ENCODE assay signal across 27 cellular contexts in the genomic region with DNA sequence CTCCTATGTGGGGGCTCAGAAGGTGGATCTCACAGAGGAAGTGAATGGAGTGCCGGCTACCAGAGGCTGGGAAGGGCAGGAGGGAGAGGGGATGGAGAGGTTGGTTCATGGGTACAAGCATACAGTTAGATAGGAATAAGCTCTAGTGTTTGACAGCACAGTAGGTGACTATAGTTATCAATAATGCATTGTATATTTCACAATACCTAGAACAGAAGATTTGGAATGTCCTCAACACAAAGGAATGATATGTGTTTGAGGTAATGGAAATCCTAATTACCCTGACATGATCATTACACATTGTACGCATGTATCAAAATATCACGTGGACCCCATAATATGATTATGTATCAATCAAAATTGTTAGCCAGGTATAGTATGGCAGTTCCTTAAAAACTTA.
"Had no signal": no experiment of that assay in that cellular context is flagged by ENCODE, and none has a peak within 500 bp of the region (broad histone marks: within the 10 kb centered on the region; RNA-seq: fewer than 3 reads in every experiment).

No MANE protein-coding gene starts in this region.

- H3K4me3 Mint-ChIP-seq: naive thymus-derived CD8-positive, alpha-beta T cell; natural killer cell treated with Interleukin-12 subunit alpha and Interleukin-12 subunit beta and Interleukin-15 and Interleukin-18, amount 100 ng/mL, for 72 hours; nephron progenitor cell; neural crest cell; stimulated activated effector memory CD8-positive, alpha-beta T cell treated with anti-CD3 and anti-CD28 coated beads, Interleukin-12 subunit alpha, Interleukin-12 subunit beta, amount 100 ng/mL, for 72 hours; stimulated activated naive B cell treated with anti-CD40 and anti-IgM and Interleukin-4, amounts not matched to agents 10 μg/mL and 1 μg/mL and 100 μg/mL, for 72 hours; stimulated activated naive CD8-positive, alpha-beta T cell treated with anti-CD3 and anti-CD28 coated beads, Interleukin-15, Interleukin-2, amounts not matched to agents 100 ng/mL and 50 ng/mL, for 24 hours; type B pancreatic cell had no signal

- H3K4me1 ChIP-seq: pancreas, psoas muscle, sigmoid colon, upper lobe of right lung, uterus had no signal

- H3K36me3 ChIP-seq: neutrophil, pancreas, right lobe of liver, sigmoid colon, stomach, thoracic aorta, thyroid gland, transverse colon, upper lobe of right lung, uterus had no signal

- H3K36me3 Mint-ChIP-seq: naive thymus-derived CD8-positive, alpha-beta T cell; natural killer cell treated with Interleukin-12 subunit alpha and Interleukin-12 subunit beta and Interleukin-15 and Interleukin-18, amount 100 ng/mL, for 72 hours; stimulated activated effector memory CD8-positive, alpha-beta T cell treated with anti-CD3 and anti-CD28 coated beads, Interleukin-12 subunit alpha, Interleukin-12 subunit beta, amount 100 ng/mL, for 72 hours; stimulated activated naive B cell treated with anti-CD40 and anti-IgM and Interleukin-4, amounts not matched to agents 10 μg/mL and 1 μg/mL and 100 μg/mL, for 72 hours; type B pancreatic cell had no signal

- H3K9me3 ChIP-seq: neutrophil, pancreas, psoas muscle, right lobe of liver, sigmoid colon, stomach, thoracic aorta, thyroid gland, transverse colon, upper lobe of right lung, uterus had no signal

- H3K9me3 Mint-ChIP-seq: naive thymus-derived CD8-positive, alpha-beta T cell; natural killer cell treated with Interleukin-12 subunit alpha and Interleukin-12 subunit beta and Interleukin-15 and Interleukin-18, amount 100 ng/mL, for 72 hours; stimulated activated effector memory CD8-positive, alpha-beta T cell treated with anti-CD3 and anti-CD28 coated beads, Interleukin-12 subunit alpha, Interleukin-12 subunit beta, amount 100 ng/mL, for 72 hours; stimulated activated naive B cell treated with anti-CD40 and anti-IgM and Interleukin-4, amounts not matched to agents 10 μg/mL and 1 μg/mL and 100 μg/mL, for 72 hours; stimulated activated naive CD8-positive, alpha-beta T cell treated with anti-CD3 and anti-CD28 coated beads, Interleukin-15, Interleukin-2, amounts not matched to agents 100 ng/mL and 50 ng/mL, for 24 hours had no signal

- H3K27me3 Mint-ChIP-seq: stimulated activated naive CD8-positive, alpha-beta T cell treated with anti-CD3 and anti-CD28 coated beads, Interleukin-15, Interleukin-2, amounts not matched to agents 100 ng/mL and 50 ng/mL, for 24 hours had no signal

- H3K4me3 ChIP-seq: pancreas, psoas muscle, right lobe of liver, sigmoid colon, stomach, thoracic aorta, thyroid gland, transverse colon, upper lobe of right lung, uterus had no signal

- H3K27me3 ChIP-seq: neutrophil, pancreas, right lobe of liver, sigmoid colon, stomach, thyroid gland, transverse colon, upper lobe of right lung, uterus had no signal

- DNase-seq: naive thymus-derived CD8-positive, alpha-beta T cell; nephron progenitor cell; nucleus accumbens; pancreas; psoas muscle; sigmoid colon; small intestine; stimulated activated CD4-positive, alpha-beta T cell treated with anti-CD3 and anti-CD28 coated beads, Interleukin-15, amount 100 ng/mL, for 24 hours; stimulated activated CD4-positive, alpha-beta T cell treated with anti-CD3 and anti-CD28 coated beads, Interleukin-2, amount 100 ng/mL, for 24 hours; stimulated activated CD4-positive, alpha-beta T cell treated with anti-CD3 and anti-CD28 coated beads, Interleukin-2, amount 100 ng/mL, for 48 hours; stimulated activated CD4-positive, alpha-beta T cell treated with anti-CD3 and anti-CD28 coated beads, Interleukin-4, amount 100 ng/mL, for 24 hours; stimulated activated naive B cell treated with anti-CD40 and anti-IgM and Interleukin-4, amounts not matched to agents 10 μg/mL and 1 μg/mL and 100 μg/mL, for 72 hours; stimulated activated naive CD4-positive, alpha-beta T cell treated with Interleukin-2 at 50 U/mL for 16 hours; stomach; thyroid gland; transverse colon; upper lobe of right lung; uterus had no signal

- ATAC-seq: naive thymus-derived CD8-positive, alpha-beta T cell; natural killer cell treated with Interleukin-12 subunit alpha and Interleukin-12 subunit beta and Interleukin-15 and Interleukin-18, amount 100 ng/mL, for 72 hours; pancreas; psoas muscle; right cardiac atrium; stimulated activated effector memory CD8-positive, alpha-beta T cell treated with anti-CD3 and anti-CD28 coated beads, Interleukin-12 subunit alpha, Interleukin-12 subunit beta, amount 100 ng/mL, for 72 hours; stimulated activated naive B cell treated with anti-CD40 and anti-IgM and Interleukin-4, amounts not matched to agents 10 μg/mL and 1 μg/mL and 100 μg/mL, for 72 hours; upper lobe of right lung had no signal

- H3K27ac ChIP-seq: neutrophil, pancreas, psoas muscle, sigmoid colon, stomach, thoracic aorta, transverse colon, upper lobe of right lung, uterus had no signal

- H3K27ac Mint-ChIP-seq: naive thymus-derived CD8-positive, alpha-beta T cell; natural killer cell treated with Interleukin-12 subunit alpha and Interleukin-12 subunit beta and Interleukin-15 and Interleukin-18, amount 100 ng/mL, for 72 hours; nephron progenitor cell; stimulated activated effector memory CD8-positive, alpha-beta T cell treated with anti-CD3 and anti-CD28 coated beads, Interleukin-12 subunit alpha, Interleukin-12 subunit beta, amount 100 ng/mL, for 72 hours; stimulated activated naive B cell treated with anti-CD40 and anti-IgM and Interleukin-4, amounts not matched to agents 10 μg/mL and 1 μg/mL and 100 μg/mL, for 72 hours; stimulated activated naive CD8-positive, alpha-beta T cell treated with anti-CD3 and anti-CD28 coated beads, Interleukin-15, Interleukin-2, amounts not matched to agents 100 ng/mL and 50 ng/mL, for 24 hours; type B pancreatic cell had no signal
